In genomic region chr17:42923472-42923871, GRCh38 we compare ENCODE assay signal across 7 cellular contexts. TPM values are rescaled to one million over a fixed set of nuclear protein-coding genes. Genes with fewer than 3 reads are reported as not detected.
"Had no signal": no experiment of that assay in that cellular context is flagged by ENCODE, and none has a peak within 500 bp of the region (broad histone marks: within the 10 kb centered on the region; RNA-seq: fewer than 3 reads in every experiment).

No MANE protein-coding gene starts in this region.

RNA-seq across cellular contexts. Expression of gene G6PC1, which starts 22.9 kb away (rescaled TPM):
- total RNA-seq: HT-29, IMR-90, M059J, PC-9, Right ventricle myocardium inferior, RPMI7951, SJCRH30 had no signal
- polyA plus RNA-seq: IMR-90 had no signal
